In the genomic region with DNA sequence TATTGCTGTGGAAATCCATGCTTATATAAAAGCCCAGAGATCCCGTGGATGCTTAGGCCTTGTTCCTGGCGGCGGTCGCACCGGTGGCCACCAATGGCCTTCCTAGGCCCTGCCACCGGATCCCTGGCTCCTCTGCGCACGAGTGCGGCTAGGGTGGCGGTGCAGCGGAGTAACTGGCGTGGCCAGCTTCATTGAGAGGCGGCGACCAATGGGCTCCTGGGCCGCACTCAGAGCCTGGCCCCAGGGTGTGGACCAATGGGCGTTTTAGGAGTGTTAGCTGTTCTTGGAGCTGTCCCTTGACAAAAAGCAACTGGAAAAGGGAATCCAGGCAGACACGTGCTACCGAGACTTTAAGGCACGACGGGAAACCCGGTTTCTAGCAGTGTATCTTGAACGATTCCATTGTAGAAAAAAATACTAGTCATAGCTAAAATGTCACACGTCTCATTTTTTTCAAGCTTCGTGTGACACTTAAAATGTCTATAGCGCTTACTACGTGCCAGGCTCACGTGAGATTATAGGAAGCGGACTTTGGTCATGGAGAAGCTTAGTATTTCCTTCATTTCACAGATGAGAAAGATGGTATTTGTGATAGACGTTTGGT, we compare ENCODE assay signal across 8 cellular contexts.
DNase-seq lines count a peak whose midpoint lies in the region; ATAC-seq and TF ChIP-seq lines count a peak whose summit lies in the region.

No MANE protein-coding gene starts in this region.

- peak overlapping the region; percentile 96 for H3K27ac ChIP-seq in KOPT-K1 (ENCODE audit: low read depth, low read length, poor library complexity, severe bottlenecking)

- H3K4me3 ChIP-seq in foreskin fibroblast (ENCODE audit: low read depth in 1 of 2, low read length in 2 of 2): peak overlapping the region; percentile 75 to 91

- H3K9me3 Mint-ChIP-seq in nephron progenitor cell: no peaks in the 10 kb centered on the region
- H3K9me3 Mint-ChIP-seq in stimulated activated naive CD8-positive, alpha-beta T cell treated with anti-CD3 and anti-CD28 coated beads, Interleukin-15, amount 100 ng/mL, for 72 hours: no peaks in the 10 kb centered on the region

- H3K27ac Mint-ChIP-seq in nephron progenitor cell: peak overlapping the region; percentile 94
- H3K27ac Mint-ChIP-seq in stimulated activated naive CD8-positive, alpha-beta T cell treated with anti-CD3 and anti-CD28 coated beads, Interleukin-15, amount 100 ng/mL, for 72 hours: peak overlapping the region; percentile 91 to 98

- H3K36me3 ChIP-seq in KOPT-K1 (ENCODE audit: insufficient read depth, low read length): peaks cover 16% of the 10 kb centered on the region; the same call in 1 of the 2 replicates

- H3K27me3 Mint-ChIP-seq in nephron progenitor cell (ENCODE audit: low read depth, poor library complexity): peaks cover 2% of the 10 kb centered on the region
- no peaks in the 10 kb centered on the region for H3K27me3 Mint-ChIP-seq in stimulated activated naive CD8-positive, alpha-beta T cell treated with anti-CD3 and anti-CD28 coated beads, Interleukin-15, amount 100 ng/mL, for 72 hours

- DNase-seq in DMS153 (lab: John Stamatoyannopoulos, UW) (peak; percentile 75), activated gamma-delta T cell treated with Interleukin-2 at 50 U/mL for 16 hours (peak; percentile 41), foreskin fibroblast (peak; percentile 90 to 95), nephron progenitor cell (peak; percentile 82)
- peak; percentile 71 to 81 for DNase-seq in stimulated activated naive CD8-positive, alpha-beta T cell treated with anti-CD3 and anti-CD28 coated beads, Interleukin-15, amount 100 ng/mL, for 72 hours

- peak; percentile 40 for ATAC-seq in GM21529 (IDR thresholded peaks at IDR 0.05; ENCODE audit: unreplicated experiment)
- ATAC-seq in stimulated activated naive CD8-positive, alpha-beta T cell treated with anti-CD3 and anti-CD28 coated beads, Interleukin-15, amount 100 ng/mL, for 72 hours: peak; percentile 71

- TF ChIP-seq POLR2A in Raji (IDR thresholded peaks at IDR 0.05; ENCODE audit: insufficient read depth, low read depth, low read length): peak; percentile 57; the same call in 1 of the 2 replicates

- peaks cover 3% of the 10 kb centered on the region for H3K36me3 Mint-ChIP-seq in nephron progenitor cell (ENCODE audit: low read depth)

- H3K4me1 Mint-ChIP-seq in nephron progenitor cell: peaks cover 60% of the 10 kb centered on the region
- H3K4me1 Mint-ChIP-seq in stimulated activated naive CD8-positive, alpha-beta T cell treated with anti-CD3 and anti-CD28 coated beads, Interleukin-15, amount 100 ng/mL, for 72 hours: peaks cover 47% of the 10 kb centered on the region

- no peaks in the 10 kb centered on the region for H3K9me3 ChIP-seq in KOPT-K1 (ENCODE audit: insufficient read depth, low read length, poor library complexity, severe bottlenecking)

- TF ChIP-seq CTCF in foreskin fibroblast (IDR thresholded peaks at IDR 0.05; ENCODE audit: low read depth, low read length) (no peak), nephron progenitor cell (IDR thresholded peaks at IDR 0.05) (no peak)

- peak overlapping the region; percentile 95 for H3K4me3 Mint-ChIP-seq in nephron progenitor cell
- H3K4me3 Mint-ChIP-seq in stimulated activated naive CD8-positive, alpha-beta T cell treated with anti-CD3 and anti-CD28 coated beads, Interleukin-15, amount 100 ng/mL, for 72 hours: peak overlapping the region; percentile 92 to 95

Comparison
In these comparisons a context has a peak if more than half of its experiments do, and no peak if none do; other contexts are left out.
1. Peak in every context shown above with its lines: DNase-seq, ATAC-seq, H3K4me3 ChIP-seq and H3K27ac ChIP-seq.
2. DNase-seq: peak in every context shown above with its lines; median percentile 92 in foreskin fibroblast; 82 in nephron progenitor cell; 76 in stimulated activated naive CD8-positive, alpha-beta T cell treated with anti-CD3 and anti-CD28 coated beads, Interleukin-15, amount 100 ng/mL, for 72 hours; 75 in DMS153; 41 in activated gamma-delta T cell treated with Interleukin-2 at 50 U/mL for 16 hours.